Comparison of ENCODE assay signal across 8 cellular contexts in genomic region chr14:76876076-76876475, GRCh38. TPM values are rescaled to one million over a fixed set of nuclear protein-coding genes. Genes with fewer than 3 reads are reported as not detected.
DNase-seq lines count a peak whose midpoint lies in the region; ATAC-seq, FAIRE-seq and TF ChIP-seq lines count a peak whose summit lies in the region.

No MANE protein-coding gene starts in this region.

- H3K4me3 ChIP-seq in AG10803 (ENCODE audit: low read length) (no peak overlapping the region), left lung (no peak overlapping the region)

- no peak for TF ChIP-seq POLR2A in H54 (IDR thresholded peaks at IDR 0.05; ENCODE audit: low read depth, low read length)

- peaks cover 0 to 4% of the 10 kb centered on the region in 2 donors for H3K9me3 ChIP-seq in left lung

- H3K27me3 ChIP-seq in left lung, result no peaks in the 10 kb centered on the region

- ATAC-seq in left lung (peak; percentile 97), HG03280 (IDR thresholded peaks at IDR 0.05; ENCODE audit: unreplicated experiment) (no peak)

- no peaks in the 10 kb centered on the region for H3K36me3 ChIP-seq in left lung

- intact Hi-C loops in left lung (cut with DNase I), result loop anchor here in 1 of 2 donors (10.0 kb wide), 1 partner anchor 189 kb away; no protein-coding TSS in a partner anchor

- peaks cover 0 to 9% of the 10 kb centered on the region in 2 donors for H3K4me1 ChIP-seq in left lung

- FAIRE-seq in H54 (lab: Jason Lieb, UNC), result no peak

- peak; percentile 67 for DNase-seq in AG10803 (ENCODE audit: low read depth)
- peak; percentile 51 for DNase-seq in H54 (ENCODE audit: insufficient read length, low spot score)
- peak; percentile 33 for DNase-seq in NCI-H446 treated with DMSO at 0.1 percent for 48 hours (lab: John Stamatoyannopoulos, UW)
- peak; percentile 46 to 48 for DNase-seq in activated CD4-positive, alpha-beta T cell treated with anti-CD3 and anti-CD28 coated beads for 4 hours
- peak; percentile 61 for DNase-seq in dedifferentiated amniotic fluid mesenchymal stem cell (ENCODE audit: extremely low spot score)
- DNase-seq in left lung, result peak in 1 of 2 donors; percentile 57
- peak; percentile 20 to 37 for DNase-seq in stimulated activated CD4-positive, alpha-beta T cell treated with anti-CD3 and anti-CD28 coated beads, Interleukin-4, amount 100 ng/mL, for 4 hours

- H3K27ac ChIP-seq in left lung, result no peak overlapping the region

- TF ChIP-seq CTCF in AG10803 (conservative IDR thresholded peaks at IDR 0.05; ENCODE audit: low read length) (peak; percentile 98), left lung (IDR thresholded peaks at IDR 0.05) (peak; percentile 80 to 94)

RNA-seq across cellular contexts. Expression of gene LRRC74A, which starts 49.9 kb away (rescaled TPM):
- total RNA-seq in left lung, result not detected
